In the genomic region with DNA sequence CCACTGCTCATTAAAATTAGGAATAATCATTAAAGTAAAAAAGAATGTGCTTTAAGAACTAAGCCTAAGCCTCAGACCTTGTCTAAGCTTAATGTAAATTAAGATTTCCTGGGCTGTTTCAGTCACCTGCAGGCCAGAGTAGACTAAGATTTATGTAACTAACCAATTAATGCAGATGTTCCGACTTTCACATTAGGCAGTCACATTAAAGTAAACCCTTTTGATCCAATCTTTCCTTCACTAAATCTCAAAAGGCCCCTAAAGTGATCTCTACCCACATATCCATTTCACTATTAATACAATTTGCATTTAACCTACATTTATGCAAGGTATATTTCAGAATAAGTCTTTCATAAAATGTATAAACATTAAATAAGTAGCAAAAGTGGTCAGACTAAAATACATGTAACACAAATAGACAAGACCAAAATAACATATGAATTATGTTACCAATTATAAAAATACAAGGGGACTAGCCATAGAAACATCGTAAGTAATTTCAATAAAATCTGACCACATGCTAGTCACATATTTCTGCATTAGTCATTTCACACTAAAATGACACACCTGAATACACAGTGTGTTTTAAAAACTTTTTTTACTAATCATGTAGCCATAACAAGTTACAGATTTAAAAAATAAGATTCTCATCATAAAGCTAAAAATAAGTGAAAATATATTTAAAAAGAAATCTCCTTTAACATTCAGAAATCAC, we compare ENCODE assay signal across 2 cellular contexts.
TF ChIP-seq lines count a peak whose summit lies in the region.

No MANE protein-coding gene starts in this region.

TF ChIP-seq in GM23338, 12 proteins besides CTCF, POLR2A, EP300 and RAD21 (continued from another document and continues in another):
- TF ChIP-seq ZNF462 (CRISPR knock-in tag; IDR thresholded peaks at IDR 0.05) (no peak), EZH2phosphoT487 (IDR thresholded peaks at IDR 0.05; ENCODE audit: unreplicated experiment) (no peak), ZNF114 (CRISPR knock-in tag; IDR thresholded peaks at IDR 0.05) (no peak), NANOG (IDR thresholded peaks at IDR 0.05; ENCODE audit: borderline replicate concordance) (no peak), EZH2 (IDR thresholded peaks at IDR 0.05; ENCODE audit: low read depth, unreplicated experiment) (no peak), STAT1 (IDR thresholded peaks at IDR 0.05; ENCODE audit: unreplicated experiment) (no peak), POLR2AphosphoS5 (IDR thresholded peaks at IDR 0.05; ENCODE audit: low read depth) (no peak), ETS1 (IDR thresholded peaks at IDR 0.05) (no peak), JUNB (IDR thresholded peaks at IDR 0.05; ENCODE audit: unreplicated experiment) (no peak)

TF ChIP-seq in HepG2, 621 proteins besides CTCF, POLR2A, EP300 and RAD21 (continued from another document):
- TF ChIP-seq, protein P1, sequence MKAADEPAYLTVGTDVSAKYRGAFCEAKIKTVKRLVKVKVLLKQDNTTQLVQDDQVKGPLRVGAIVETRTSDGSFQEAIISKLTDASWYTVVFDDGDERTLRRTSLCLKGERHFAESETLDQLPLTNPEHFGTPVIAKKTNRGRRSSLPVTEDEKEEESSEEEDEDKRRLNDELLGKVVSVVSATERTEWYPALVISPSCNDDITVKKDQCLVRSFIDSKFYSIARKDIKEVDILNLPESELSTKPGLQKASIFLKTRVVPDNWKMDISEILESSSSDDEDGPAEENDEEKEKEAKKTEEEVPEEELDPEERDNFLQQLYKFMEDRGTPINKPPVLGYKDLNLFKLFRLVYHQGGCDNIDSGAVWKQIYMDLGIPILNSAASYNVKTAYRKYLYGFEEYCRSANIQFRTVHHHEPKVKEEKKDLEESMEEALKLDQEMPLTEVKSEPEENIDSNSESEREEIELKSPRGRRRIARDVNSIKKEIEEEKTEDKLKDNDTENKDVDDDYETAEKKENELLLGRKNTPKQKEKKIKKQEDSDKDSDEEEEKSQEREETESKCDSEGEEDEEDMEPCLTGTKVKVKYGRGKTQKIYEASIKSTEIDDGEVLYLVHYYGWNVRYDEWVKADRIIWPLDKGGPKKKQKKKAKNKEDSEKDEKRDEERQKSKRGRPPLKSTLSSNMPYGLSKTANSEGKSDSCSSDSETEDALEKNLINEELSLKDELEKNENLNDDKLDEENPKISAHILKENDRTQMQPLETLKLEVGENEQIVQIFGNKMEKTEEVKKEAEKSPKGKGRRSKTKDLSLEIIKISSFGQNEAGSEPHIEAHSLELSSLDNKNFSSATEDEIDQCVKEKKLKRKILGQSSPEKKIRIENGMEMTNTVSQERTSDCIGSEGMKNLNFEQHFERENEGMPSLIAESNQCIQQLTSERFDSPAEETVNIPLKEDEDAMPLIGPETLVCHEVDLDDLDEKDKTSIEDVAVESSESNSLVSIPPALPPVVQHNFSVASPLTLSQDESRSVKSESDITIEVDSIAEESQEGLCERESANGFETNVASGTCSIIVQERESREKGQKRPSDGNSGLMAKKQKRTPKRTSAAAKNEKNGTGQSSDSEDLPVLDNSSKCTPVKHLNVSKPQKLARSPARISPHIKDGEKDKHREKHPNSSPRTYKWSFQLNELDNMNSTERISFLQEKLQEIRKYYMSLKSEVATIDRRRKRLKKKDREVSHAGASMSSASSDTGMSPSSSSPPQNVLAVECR (CRISPR knock-in tag; IDR thresholded peaks at IDR 0.05; ENCODE audit: borderline replicate concordance), result no peak
- TF ChIP-seq, protein P2, sequence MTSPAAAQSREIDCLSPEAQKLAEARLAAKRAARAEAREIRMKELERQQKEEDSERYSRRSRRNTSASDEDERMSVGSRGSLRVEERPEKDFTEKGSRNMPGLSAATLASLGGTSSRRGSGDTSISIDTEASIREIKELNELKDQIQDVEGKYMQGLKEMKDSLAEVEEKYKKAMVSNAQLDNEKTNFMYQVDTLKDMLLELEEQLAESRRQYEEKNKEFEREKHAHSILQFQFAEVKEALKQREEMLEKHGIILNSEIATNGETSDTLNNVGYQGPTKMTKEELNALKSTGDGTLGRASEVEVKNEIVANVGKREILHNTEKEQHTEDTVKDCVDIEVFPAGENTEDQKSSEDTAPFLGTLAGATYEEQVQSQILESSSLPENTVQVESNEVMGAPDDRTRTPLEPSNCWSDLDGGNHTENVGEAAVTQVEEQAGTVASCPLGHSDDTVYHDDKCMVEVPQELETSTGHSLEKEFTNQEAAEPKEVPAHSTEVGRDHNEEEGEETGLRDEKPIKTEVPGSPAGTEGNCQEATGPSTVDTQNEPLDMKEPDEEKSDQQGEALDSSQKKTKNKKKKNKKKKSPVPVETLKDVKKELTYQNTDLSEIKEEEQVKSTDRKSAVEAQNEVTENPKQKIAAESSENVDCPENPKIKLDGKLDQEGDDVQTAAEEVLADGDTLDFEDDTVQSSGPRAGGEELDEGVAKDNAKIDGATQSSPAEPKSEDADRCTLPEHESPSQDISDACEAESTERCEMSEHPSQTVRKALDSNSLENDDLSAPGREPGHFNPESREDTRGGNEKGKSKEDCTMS (CRISPR knock-in tag; conservative IDR thresholded peaks at IDR 0.05), result no peak
- TF ChIP-seq TBP (CRISPR knock-in tag; IDR thresholded peaks at IDR 0.05) (no peak), ZNF704 (CRISPR knock-in tag; IDR thresholded peaks at IDR 0.05; ENCODE audit: borderline replicate concordance) (no peak), ATF6 (CRISPR knock-in tag; conservative IDR thresholded peaks at IDR 0.05) (no peak), ZFP90 (CRISPR knock-in tag; IDR thresholded peaks at IDR 0.05; ENCODE audit: borderline replicate concordance) (no peak)
- TF ChIP-seq, protein P3, sequence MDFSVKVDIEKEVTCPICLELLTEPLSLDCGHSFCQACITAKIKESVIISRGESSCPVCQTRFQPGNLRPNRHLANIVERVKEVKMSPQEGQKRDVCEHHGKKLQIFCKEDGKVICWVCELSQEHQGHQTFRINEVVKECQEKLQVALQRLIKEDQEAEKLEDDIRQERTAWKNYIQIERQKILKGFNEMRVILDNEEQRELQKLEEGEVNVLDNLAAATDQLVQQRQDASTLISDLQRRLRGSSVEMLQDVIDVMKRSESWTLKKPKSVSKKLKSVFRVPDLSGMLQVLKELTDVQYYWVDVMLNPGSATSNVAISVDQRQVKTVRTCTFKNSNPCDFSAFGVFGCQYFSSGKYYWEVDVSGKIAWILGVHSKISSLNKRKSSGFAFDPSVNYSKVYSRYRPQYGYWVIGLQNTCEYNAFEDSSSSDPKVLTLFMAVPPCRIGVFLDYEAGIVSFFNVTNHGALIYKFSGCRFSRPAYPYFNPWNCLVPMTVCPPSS (IDR thresholded peaks at IDR 0.05), result no peak
